28 cellular contexts compared by ENCODE assay signal in genomic region chr20:2736441-2736840, GRCh38.
"Had no signal": no experiment of that assay in that cellular context is flagged by ENCODE, and none has a peak within 500 bp of the region (broad histone marks: within the 10 kb centered on the region; RNA-seq: fewer than 3 reads in every experiment).

No MANE protein-coding gene starts in this region.

- H3K4me3 ChIP-seq: heart right ventricle, hepatocyte, left ventricle myocardium inferior, lung, pancreas, prostate gland, skin epidermis, suprapubic skin, thoracic aorta, tibial artery, upper lobe of right lung had no signal

- H3K4me1 Mint-ChIP-seq: mesothelial cell of epicardium, nephron, neural crest cell had no signal

- H3K4me1 ChIP-seq: heart right ventricle, left ventricle myocardium inferior, pancreas, prostate gland, suprapubic skin, tibial artery, upper lobe of right lung had no signal

- H2AFZ ChIP-seq: hepatocyte had no signal

- H3K4me3 Mint-ChIP-seq: mesothelial cell of epicardium; nephron; neural crest cell; stimulated activated effector memory CD8-positive, alpha-beta T cell treated with anti-CD3 and anti-CD28 coated beads, Interleukin-12 subunit alpha, Interleukin-12 subunit beta, amount 100 ng/mL, for 72 hours; stimulated activated naive CD8-positive, alpha-beta T cell treated with anti-CD3 and anti-CD28 coated beads, Interleukin-15, Interleukin-2, amounts not matched to agents 100 ng/mL and 50 ng/mL, for 24 hours had no signal

- H3K4me2 ChIP-seq: hepatocyte had no signal

- H3K27ac ChIP-seq: heart right ventricle, hepatocyte, left ventricle myocardium inferior, pancreas, prostate gland, skin epidermis, suprapubic skin, thoracic aorta, tibial artery, upper lobe of right lung had no signal

- H3K9me3 ChIP-seq: pancreas, prostate gland, tibial artery had no signal

- H3K27me3 ChIP-seq: hepatocyte, pancreas, suprapubic skin, tibial artery, upper lobe of right lung had no signal

- H3K79me2 ChIP-seq: hepatocyte had no signal

- H3K27ac Mint-ChIP-seq: mesothelial cell of epicardium; nephron; stimulated activated effector memory CD8-positive, alpha-beta T cell treated with anti-CD3 and anti-CD28 coated beads, Interleukin-12 subunit alpha, Interleukin-12 subunit beta, amount 100 ng/mL, for 72 hours; stimulated activated naive CD8-positive, alpha-beta T cell treated with anti-CD3 and anti-CD28 coated beads, Interleukin-15, Interleukin-2, amounts not matched to agents 100 ng/mL and 50 ng/mL, for 24 hours had no signal

- H3K27me3 Mint-ChIP-seq: stimulated activated naive CD8-positive, alpha-beta T cell treated with anti-CD3 and anti-CD28 coated beads, Interleukin-15, Interleukin-2, amounts not matched to agents 100 ng/mL and 50 ng/mL, for 24 hours had no signal

- DNase-seq: heart right ventricle; left ventricle myocardium inferior; mesendoderm; naive thymus-derived CD4-positive, alpha-beta T cell; nucleus accumbens; pancreas; posterior cingulate gyrus; retina; right cardiac atrium; stimulated activated CD4-positive, alpha-beta T cell treated with anti-CD3 and anti-CD28 coated beads, Interleukin-12 subunit alpha, Interleukin-12 subunit beta, amount 100 ng/mL, for 4 hours; stimulated activated CD4-positive, alpha-beta T cell treated with anti-CD3 and anti-CD28 coated beads, Interleukin-15, amount 100 ng/mL, for 24 hours; stimulated activated CD4-positive, alpha-beta T cell treated with anti-CD3 and anti-CD28 coated beads, Interleukin-2, amount 100 ng/mL, for 24 hours; stimulated activated CD4-positive, alpha-beta T cell treated with anti-CD3 and anti-CD28 coated beads, Interleukin-4, amount 100 ng/mL, for 1 hour; stimulated activated naive CD4-positive, alpha-beta T cell; tibial artery; trophoblast cell; upper lobe of right lung had no signal

- H3K36me3 Mint-ChIP-seq: stimulated activated effector memory CD8-positive, alpha-beta T cell treated with anti-CD3 and anti-CD28 coated beads, Interleukin-12 subunit alpha, Interleukin-12 subunit beta, amount 100 ng/mL, for 72 hours had no signal

- H3K36me3 ChIP-seq: pancreas, prostate gland, suprapubic skin, thoracic aorta, upper lobe of right lung had no signal
